24 cellular contexts compared by ENCODE assay signal in genomic region chr11:102776454-102776853, GRCh38. TPM values are rescaled to one million over a fixed set of nuclear protein-coding genes. Genes with fewer than 3 reads are reported as not detected.
DNase-seq lines count a peak whose midpoint lies in the region; ATAC-seq, FAIRE-seq and TF ChIP-seq lines count a peak whose summit lies in the region.
"Had no signal": no experiment of that assay in that cellular context is flagged by ENCODE, and none has a peak within 500 bp of the region (broad histone marks: within the 10 kb centered on the region; RNA-seq: fewer than 3 reads in every experiment).

No MANE protein-coding gene starts in this region.

- H4K20me1 ChIP-seq in OCI-LY7 (ENCODE audit: insufficient read depth, low read length), result no peaks in the 10 kb centered on the region

- no peaks in the 10 kb centered on the region for H3K9me3 ChIP-seq in left lung
- no peaks in the 10 kb centered on the region for H3K9me3 ChIP-seq in OCI-LY7 (ENCODE audit: low read length)
- H3K9me3 ChIP-seq: BE2C, Caco-2, Peyer's patch had no signal

- TF ChIP-seq CTCF in epithelial cell of esophagus (IDR thresholded peaks at IDR 0.05; ENCODE audit: insufficient read depth, low read depth, low read length, missing control alignments) (no peak), left lung (IDR thresholded peaks at IDR 0.05) (no peak), OCI-LY7 (conservative IDR thresholded peaks at IDR 0.05; ENCODE audit: low read length) (no peak)

- DNase-seq in COLO829 (ENCODE audit: low spot score), result peak; percentile 9
- DNase-seq in HTR-8/SVneo (ENCODE audit: insufficient read length, low spot score), result no peak
- peak; percentile 94 for DNase-seq in epithelial cell of esophagus (ENCODE audit: low read depth)
- DNase-seq in left lung, result no peak
- no peak for DNase-seq in OCI-LY7 (ENCODE audit: low spot score)
- DNase-seq in effector memory CD8-positive, alpha-beta T cell, result no peak
- no peak for DNase-seq in activated gamma-delta T cell (lab: John Stamatoyannopoulos, UW)
- DNase-seq: BE2C; Caco-2; CD4-positive, CD25-positive, alpha-beta regulatory T cell; DMS153; EL; HCEC 1CT; KBM-7; NCI-H1694 treated with DMSO at 0.1 percent for 48 hours; NCI-H2227 treated with DMSO at 0.1 percent for 48 hours; Peyer's patch; Right ventricle myocardium superior had no signal

- no peak overlapping the region for H3K4me3 ChIP-seq in epithelial cell of esophagus (ENCODE audit: low read length)
- H3K4me3 ChIP-seq in left lung, result no peak overlapping the region
- H3K4me3 ChIP-seq in OCI-LY7 (ENCODE audit: low read depth, low read length, poor library complexity, severe bottlenecking), result no peak overlapping the region
- H3K4me3 ChIP-seq: GM23338, Peyer's patch, SK-N-MC had no signal

- no peaks in the 10 kb centered on the region for H3K9me3 Mint-ChIP-seq in effector memory CD8-positive, alpha-beta T cell
- H3K9me3 Mint-ChIP-seq: CD4-positive, CD25-positive, alpha-beta regulatory T cell; GM23338 had no signal

- no peak overlapping the region for H3K27ac ChIP-seq in left lung
- H3K27ac ChIP-seq in OCI-LY7 (ENCODE audit: low read depth, low read length, poor library complexity, severe bottlenecking), result no peak overlapping the region
- H3K27ac ChIP-seq: Peyer's patch, SK-N-MC had no signal

- POLR2A ChIA-PET in OCI-LY7 (lab: Charles Lee), result no interaction called here

- FAIRE-seq in HTR-8/SVneo (lab: Jason Lieb, UNC), result peak; percentile 26
- FAIRE-seq: A204.1, GM12891, HepG2 had no signal

- H3K27ac Mint-ChIP-seq in effector memory CD8-positive, alpha-beta T cell, result no peak overlapping the region
- H3K27ac Mint-ChIP-seq: CD4-positive, CD25-positive, alpha-beta regulatory T cell; GM23338 had no signal

- H3K4me1 ChIP-seq in left lung (no peaks in the 10 kb centered on the region), OCI-LY7 (ENCODE audit: insufficient read depth, low read length, poor library complexity, severe bottlenecking) (no peaks in the 10 kb centered on the region)
- H3K4me1 ChIP-seq: BE2C, Peyer's patch had no signal

- H2AFZ ChIP-seq in OCI-LY7 (ENCODE audit: low read length), result no peak overlapping the region
- H2AFZ ChIP-seq: GM23338 had no signal

- ATAC-seq in left lung (peak; percentile 41), GM18511 (IDR thresholded peaks at IDR 0.05; ENCODE audit: unreplicated experiment) (no peak)
- no peak for ATAC-seq in effector memory CD8-positive, alpha-beta T cell (replicated peaks)
- ATAC-seq: GM23338, HepG2 had no signal

- CTCF ChIA-PET in OCI-LY7 (lab: Charles Lee; ENCODE audit: unreplicated experiment), result no interaction called here

- H3K36me3 ChIP-seq in left lung (no peaks in the 10 kb centered on the region), OCI-LY7 (ENCODE audit: insufficient read depth, low read length) (no peaks in the 10 kb centered on the region)
- H3K36me3 ChIP-seq: BE2C, Peyer's patch had no signal

- H3K9me2 ChIP-seq in OCI-LY7 (ENCODE audit: insufficient read depth, low read length), result no peaks in the 10 kb centered on the region

- H3K4me1 Mint-ChIP-seq in effector memory CD8-positive, alpha-beta T cell (ENCODE audit: low read depth in 2 of 2), result no peaks in the 10 kb centered on the region
- H3K4me1 Mint-ChIP-seq: CD4-positive, CD25-positive, alpha-beta regulatory T cell had no signal

- intact Hi-C loops in left lung (cut with DNase I), result no loop called here
- intact Hi-C loops in OCI-LY7 (cut with micrococcal nuclease; ENCODE audit: unreplicated experiment), result no loop called here

- peaks cover 6 to 13% of the 10 kb centered on the region in 2 donors for H3K27me3 Mint-ChIP-seq in effector memory CD8-positive, alpha-beta T cell

- no peaks in the 10 kb centered on the region for H3K27me3 ChIP-seq in left lung
- H3K27me3 ChIP-seq: BE2C, Peyer's patch had no signal

- no peak overlapping the region for H3K4me2 ChIP-seq in OCI-LY7 (ENCODE audit: low read length)
- H3K4me2 ChIP-seq: GM23338 had no signal

- no peaks in the 10 kb centered on the region for H3K79me2 ChIP-seq in OCI-LY7 (ENCODE audit: insufficient read depth, low read depth, low read length)

- no TSS peak for BruUV-seq in OCI-LY7 (replicated peaks; lab: Mats Ljungman, UMichigan)

- H3K4me3 Mint-ChIP-seq in effector memory CD8-positive, alpha-beta T cell, result no peak overlapping the region
- H3K4me3 Mint-ChIP-seq: CD4-positive, CD25-positive, alpha-beta regulatory T cell; GM23338 had no signal

- no peaks in the 10 kb centered on the region for H3K36me3 Mint-ChIP-seq in effector memory CD8-positive, alpha-beta T cell (ENCODE audit: insufficient read depth)
- H3K36me3 Mint-ChIP-seq: CD4-positive, CD25-positive, alpha-beta regulatory T cell had no signal

RNA-seq across cellular contexts. Expression of gene MMP10, which starts 4.0 kb away (rescaled TPM):
- total RNA-seq in left lung (under 1 TPM; 0.55 to 0.71 TPM), OCI-LY7 (2022) (not detected in 2 replicates)
- total RNA-seq in OCI-LY7 (2014; rRNA removed; shearing (Covaris generic)), result not detected in 2 replicates
- total RNA-seq: CD4-positive, CD25-positive, alpha-beta regulatory T cell; HepG2; Right ventricle myocardium superior had no signal

RNA-seq across cellular contexts. Expression of gene MMP1, which starts 21.5 kb away (rescaled TPM):
- total RNA-seq in left lung, result 1 to 10 TPM; 1.8 to 9.5 TPM
- total RNA-seq in OCI-LY7 (2014; rRNA removed; shearing (Covaris generic)), result not detected in 2 replicates
- not detected in 2 replicates for total RNA-seq in OCI-LY7 (2022)
- total RNA-seq: CD4-positive, CD25-positive, alpha-beta regulatory T cell; GM23338; Right ventricle myocardium superior had no signal

RNA-seq across cellular contexts. Expression of gene MMP8, which starts 51.7 kb away (rescaled TPM):
- total RNA-seq in left lung, result 1 to 10 TPM in 1 of 2 donors, under 1 TPM in 1; 0.41 to 4.6 TPM
- total RNA-seq in OCI-LY7 (2014; rRNA removed; shearing (Covaris generic)), result not detected in 2 replicates
- not detected in 2 replicates for total RNA-seq in OCI-LY7 (2022)
- total RNA-seq: Caco-2; CD4-positive, CD25-positive, alpha-beta regulatory T cell; GM23338; HepG2; Peyer's patch; Right ventricle myocardium superior had no signal

Comparison
In these comparisons a context has a peak if more than half of its experiments do, and no peak if none do; other contexts are left out.
1. DNase-seq: peak in COLO829 (single experiment) and epithelial cell of esophagus (single experiment); none in HTR-8/SVneo (single experiment), left lung (0 of 2), OCI-LY7 (single experiment), effector memory CD8-positive, alpha-beta T cell (0 of 3) and activated gamma-delta T cell (single experiment).